In the genomic region with DNA sequence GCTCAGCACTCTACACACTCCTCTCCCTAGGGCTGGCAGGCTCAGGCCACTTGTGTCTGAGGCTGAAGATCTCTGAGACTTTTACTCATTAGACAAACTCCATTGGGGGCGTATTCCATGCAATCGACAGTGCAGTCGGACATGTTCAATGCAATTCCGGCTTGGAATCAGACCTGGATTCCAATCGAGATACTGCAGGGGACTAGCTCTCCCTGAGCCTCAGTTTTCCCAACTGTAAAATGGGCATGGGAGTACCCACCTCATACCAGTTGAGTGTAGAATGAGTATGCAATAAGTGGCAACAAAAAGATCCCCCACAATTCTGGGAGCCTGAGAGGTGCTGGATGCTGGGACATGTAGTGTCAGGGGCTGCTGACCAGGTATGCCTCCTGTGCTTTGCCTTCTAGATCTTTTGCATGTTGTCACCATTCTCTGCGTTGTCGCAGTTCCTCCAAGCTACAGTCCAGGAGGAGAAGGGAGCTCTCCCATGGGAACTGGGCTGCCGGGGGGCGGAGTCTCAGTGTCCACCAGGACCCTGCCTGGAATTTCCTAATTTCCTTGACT, we compare ENCODE assay signal across 20 cellular contexts. TPM values are rescaled to one million over a fixed set of nuclear protein-coding genes. Genes with fewer than 3 reads are reported as not detected.
"Had no signal": no experiment of that assay in that cellular context is flagged by ENCODE, and none has a peak within 500 bp of the region (broad histone marks: within the 10 kb centered on the region; RNA-seq: fewer than 3 reads in every experiment).

No MANE protein-coding gene starts in this region.

- H3K9me3 ChIP-seq: SK-N-SH had no signal

- H3K9ac ChIP-seq: SK-N-SH had no signal

- ATAC-seq: Panc1, PC-3 had no signal

- DNase-seq: NCI-H1048, NCI-H1105, NCI-H1417, NCI-H1436 treated with DMSO at 0.1 percent for 48 hours, NCI-H1694, NCI-H187 treated with DMSO at 0.1 percent for 48 hours, NCI-H2029 treated with DMSO at 0.1 percent for 48 hours, NCI-H2107, NCI-H2227 treated with DMSO at 0.1 percent for 48 hours, NCI-H524, NCI-H526 treated with DMSO at 0.1 percent for 48 hours, NCI-H748 treated with DMSO at 0.1 percent for 48 hours, PC-3, SHP77, SK-N-SH had no signal

- H3K4me1 Mint-ChIP-seq: IgD-negative memory B cell had no signal

RNA-seq across cellular contexts. Expression of gene TTC6, which starts 8.3 kb away (rescaled TPM):
- total RNA-seq: HT1080, LHCN-M2, SK-MEL-5 had no signal

RNA-seq across cellular contexts. Expression of gene FOXA1, which starts 8.7 kb away (rescaled TPM):
- total RNA-seq: LHCN-M2 had no signal
